In the genomic region with DNA sequence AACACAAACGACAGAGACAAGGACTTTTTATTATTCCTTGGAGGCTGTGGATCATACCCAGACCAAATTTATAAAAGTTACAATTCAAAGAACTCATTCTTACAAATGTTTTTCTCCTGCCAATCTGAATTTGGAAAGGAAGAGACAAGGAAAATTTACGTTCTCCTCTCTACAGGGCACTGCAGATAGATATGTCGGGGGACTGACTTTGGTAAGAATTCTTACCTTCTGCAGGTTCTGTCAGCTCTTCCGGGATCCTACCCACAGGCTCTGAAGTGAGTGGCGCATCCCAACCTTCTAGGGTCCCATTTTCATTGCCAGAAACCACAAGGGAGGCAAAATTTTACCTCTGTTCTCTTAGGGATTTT, we compare ENCODE assay signal across 9 cellular contexts. TPM values are rescaled to one million over a fixed set of nuclear protein-coding genes. Genes with fewer than 3 reads are reported as not detected.
A peak's percentile ranks its signal among the peaks of the same experiment; 100 is the strongest.
DNase-seq lines count a peak whose midpoint lies in the region; ATAC-seq, FAIRE-seq and TF ChIP-seq lines count a peak whose summit lies in the region.
"Had no signal": no experiment of that assay in that cellular context is flagged by ENCODE, and none has a peak within 500 bp of the region (broad histone marks: within the 10 kb centered on the region; RNA-seq: fewer than 3 reads in every experiment).

No MANE protein-coding gene starts in this region.

- no peak overlapping the region for H2BK20ac ChIP-seq in IMR-90 (ENCODE audit: low read depth, low read length)

- H3K4me1 Mint-ChIP-seq in CD4-positive, alpha-beta memory T cell, result peaks cover 35 to 66% (median 47%) of the 10 kb centered on the region in 4 donors
- H3K4me1 Mint-ChIP-seq in endothelial cell (ENCODE audit: unreplicated experiment), result peaks cover 18% of the 10 kb centered on the region

- no peaks in the 10 kb centered on the region for H3K27me3 ChIP-seq in CD4-positive, alpha-beta memory T cell (ENCODE audit: insufficient read depth, low read length)
- H3K27me3 ChIP-seq in IMR-90 (ENCODE audit: control insufficient read depth, insufficient read depth, low read length), result no peaks in the 10 kb centered on the region; the same call in 1 of the 2 replicates
- H3K27me3 ChIP-seq in GM12878 (replicated peaks in 1 of 2; ENCODE audit: control insufficient read depth in 2 of 2, insufficient read depth in 2 of 2, low read length in 1 of 2), result no peaks in the 10 kb centered on the region
- H3K27me3 ChIP-seq in neutrophil, result no peaks in the 10 kb centered on the region

- H3K18ac ChIP-seq in IMR-90 (ENCODE audit: low read depth, low read length), result no peak overlapping the region

- H3K4me1 ChIP-seq in CD4-positive, alpha-beta memory T cell (ENCODE audit: insufficient read depth, low read length), result peaks cover 45% of the 10 kb centered on the region
- H3K4me1 ChIP-seq in IMR-90 (ENCODE audit: control insufficient read depth, insufficient read depth, low read length), result no peaks in the 10 kb centered on the region
- peaks cover 19% of the 10 kb centered on the region for H3K4me1 ChIP-seq in GM12878 (ENCODE audit: control insufficient read depth, insufficient read depth, low read length)
- H3K4me1 ChIP-seq in neutrophil (ENCODE audit: control insufficient read depth in 1 of 2, insufficient read depth in 1 of 2, low read depth in 1 of 2, low read length in 1 of 2), result peaks cover 23 to 37% of the 10 kb centered on the region in 2 experiments

- H3K36me3 ChIP-seq in CD4-positive, alpha-beta memory T cell (ENCODE audit: insufficient read depth, low read length), result no peaks in the 10 kb centered on the region
- H3K36me3 ChIP-seq in IMR-90 (ENCODE audit: control insufficient read depth, insufficient read depth, low read length) (no peaks in the 10 kb centered on the region), GM12878 (ENCODE audit: control insufficient read depth in 2 of 2, insufficient read depth in 2 of 2, low read length in 1 of 2) (no peaks in the 10 kb centered on the region), neutrophil (no peaks in the 10 kb centered on the region)

- TF ChIP-seq RAD21 in IMR-90 (IDR thresholded peaks at IDR 0.05; ENCODE audit: low read length) (no peak), GM12878 (IDR thresholded peaks at IDR 0.05; ENCODE audit: insufficient read depth, low read depth, low read length) (no peak)

- H3K56ac ChIP-seq in IMR-90 (ENCODE audit: extremely low read depth, insufficient read depth, low read length), result no peak overlapping the region

- H4K20me1 ChIP-seq in IMR-90 (ENCODE audit: insufficient read depth, low read length), result no peaks in the 10 kb centered on the region
- no peaks in the 10 kb centered on the region for H4K20me1 ChIP-seq in GM12878 (ENCODE audit: control insufficient read depth, insufficient read depth)

- WGBS in IMR-90 (ENCODE audit: extremely low coverage in 2 of 2, insufficient read length in 1 of 2), 2 experiments, result no CpG with 5 or more reads among the region's 5 CpGs
- 2% methylated on average over 5 of the region's 5 CpGs for whole genome bisulfite sequencing in GM12878 (ENCODE audit: insufficient coverage, insufficient replicate concordance, low lambda C conversion rate, missing lambda C conversion rate)

- dilution Hi-C loops in IMR-90 (cut with HindIII; ENCODE audit: low sequenced_read_pairs, unreplicated experiment), result loop anchor here (25.0 kb wide), 2 partner anchors 227 to 352 kb away; partner anchors contain the start of gene SLC35G3

- H3K79me2 ChIP-seq in GM12878 (ENCODE audit: control insufficient read depth, insufficient read depth, low read length), result peaks cover 54% of the 10 kb centered on the region

- no peak overlapping the region for H3K14ac ChIP-seq in IMR-90 (replicated peaks; ENCODE audit: low read depth, low read length)

- H3K79me1 ChIP-seq in IMR-90 (ENCODE audit: low read depth in 1 of 2, low read length in 2 of 2), result no peaks in the 10 kb centered on the region

- CTCF ChIA-PET in CD4-positive, alpha-beta memory T cell (lab: Charles Lee; ENCODE audit: partially characterized antibody), result interaction anchor here (0.7 to 13.7 kb wide), 23 partner anchors 9 to 379 kb away, joined by 3 to 270 read pairs (median 4); partner anchors contain the start of genes PEX12 and SLFN5
- CTCF ChIA-PET in IMR-90 (lab: Yijun Ruan, JAX), result interaction anchor here (0.7 to 3.8 kb wide), 8 partner anchors 26 to 372 kb away, joined by 3 to 18 read pairs (median 3); no protein-coding TSS in a partner anchor
- CTCF ChIA-PET in GM12878 (lab: Yijun Ruan, JAX), result interaction anchor here (0.6 to 16.4 kb wide), 24 partner anchors 8 to 457 kb away, joined by 3 to 321 read pairs (median 4); partner anchors contain the start of genes PEX12, SLFN11, SLFN13 and SLFN14

- H3K4me2 ChIP-seq in IMR-90 (ENCODE audit: low read depth, low read length), result no peak overlapping the region
- H3K4me2 ChIP-seq in GM12878 (ENCODE audit: control insufficient read depth, insufficient read depth), result peak overlapping the region; percentile 85

- no peak overlapping the region for H2BK120ac ChIP-seq in IMR-90 (ENCODE audit: low read depth, low read length)

- TF ChIP-seq POLR2A in IMR-90 (IDR thresholded peaks at IDR 0.05; ENCODE audit: low read depth, low read length) (no peak), GM12878 (IDR thresholded peaks at IDR 0.05; ENCODE audit: low read depth, low read length) (no peak), GM12891 (IDR thresholded peaks at IDR 0.05; ENCODE audit: low read depth, low read length) (no peak)

- H2BK5ac ChIP-seq in IMR-90 (ENCODE audit: low read depth, low read length, poor library complexity, severe bottlenecking), result no peak overlapping the region

- no peaks in the 10 kb centered on the region for H3K27me3 Mint-ChIP-seq in CD4-positive, alpha-beta memory T cell
- no peaks in the 10 kb centered on the region for H3K27me3 Mint-ChIP-seq in endothelial cell (ENCODE audit: unreplicated experiment)

- no peak for TF ChIP-seq CTCF in IMR-90 (conservative IDR thresholded peaks at IDR 0.05; ENCODE audit: low read depth, low read length)
- no peak for TF ChIP-seq CTCF in GM12878 (IDR thresholded peaks at IDR 0.05 in 2 of 3, conservative IDR thresholded peaks at IDR 0.05 in 1 of 3; ENCODE audit: control insufficient read depth in 2 of 3, extremely low read depth in 1 of 3, insufficient read depth in 1 of 3, low read depth in 3 of 3, low read length in 3 of 3)
- TF ChIP-seq CTCF in neutrophil (IDR thresholded peaks at IDR 0.05), result no peak
- no peak for TF ChIP-seq CTCF in endothelial cell (IDR thresholded peaks at IDR 0.05; ENCODE audit: unreplicated experiment)

- no peak overlapping the region for H2AK9ac ChIP-seq in IMR-90 (replicated peaks; ENCODE audit: low read depth, low read length, poor library complexity)

- H3K9ac ChIP-seq in IMR-90 (ENCODE audit: low read depth, low read length), result no peak overlapping the region
- H3K9ac ChIP-seq in GM12878 (ENCODE audit: control insufficient read depth, insufficient read depth, low read length), result peak overlapping the region; percentile 80

- ATAC-seq in IMR-90 (ENCODE audit: low read depth) (no peak), GM12878 (no peak)

- H3K27ac ChIP-seq in CD4-positive, alpha-beta memory T cell (ENCODE audit: low read depth, low read length), result peak overlapping the region; percentile 74
- no peak overlapping the region for H3K27ac ChIP-seq in IMR-90 (ENCODE audit: insufficient read depth, low read length)
- H3K27ac ChIP-seq in GM12878 (ENCODE audit: control insufficient read depth, insufficient read depth), result peak overlapping the region; percentile 92
- peak overlapping the region; percentile 97 for H3K27ac ChIP-seq in neutrophil

- no peak overlapping the region for H3K23ac ChIP-seq in IMR-90 (ENCODE audit: low read depth, low read length)

- no peaks in the 10 kb centered on the region for H3K9me1 ChIP-seq in IMR-90 (ENCODE audit: insufficient read depth, low read length)

- RAD21 ChIA-PET in GM12878 (lab: Charles Lee; ENCODE audit: unreplicated experiment), result interaction anchor here (0.7 to 8.2 kb wide), 7 partner anchors 39 to 399 kb away, joined by 3 to 171 read pairs (median 11); partner anchors contain the start of genes PEX12, SLFN11, SLFN13 and TAF15

- H3K4me3 ChIP-seq in CD4-positive, alpha-beta memory T cell (ENCODE audit: low read length in 2 of 2), result peak overlapping the region; percentile 32 to 79
- H3K4me3 ChIP-seq in IMR-90 (ENCODE audit: insufficient read depth, low read depth, low read length) (no peak overlapping the region), GM12878 (peak overlapping the region; percentile 84), neutrophil (ENCODE audit: low read depth in 1 of 2, low read length in 1 of 2) (peak overlapping the region; percentile 30 to 63)

- H2BK15ac ChIP-seq in IMR-90 (ENCODE audit: low read depth, low read length), result no peak overlapping the region

- no peak overlapping the region for H4K5ac ChIP-seq in IMR-90 (ENCODE audit: low read depth, low read length)

- no peak overlapping the region for H3K4ac ChIP-seq in IMR-90 (ENCODE audit: low read depth, low read length)

- no TSS peak for BruUV-seq in IMR-90 (replicated peaks; lab: Mats Ljungman, UMichigan)
- TSS peak; percentile 41 for BruUV-seq in GM12878 (replicated peaks; lab: Mats Ljungman, UMichigan)

- no peak for TF ChIP-seq EP300 in GM12878 (IDR thresholded peaks at IDR 0.05; ENCODE audit: borderline replicate concordance in 1 of 2, control insufficient read depth in 1 of 2, low read depth in 2 of 2, low read length in 2 of 2)

- peak overlapping the region; percentile 80 to 96 (median 95) for H3K27ac Mint-ChIP-seq in CD4-positive, alpha-beta memory T cell
- no peak overlapping the region for H3K27ac Mint-ChIP-seq in endothelial cell (ENCODE audit: unreplicated experiment)

- H4K8ac ChIP-seq in IMR-90 (ENCODE audit: low read depth in 2 of 2, low read length in 2 of 2), result no peak overlapping the region

- SMC1A ChIA-PET in GM12878 (lab: Charles Lee; ENCODE audit: uncharacterized antibody, unreplicated experiment), result interaction anchor here (0.7 to 12.6 kb wide), 10 partner anchors 39 to 368 kb away, joined by 3 to 251 read pairs (median 6); partner anchors contain the start of genes AP2B1, PEX12, SLFN11 and SLFN12

- DNase-seq in CD4-positive, alpha-beta memory T cell, result no peak
- DNase-seq in IMR-90 (no peak), GM12878 (ENCODE audit: low read depth, low spot score) (no peak), NCI-H187 treated with DMSO at 0.1 percent for 48 hours (lab: John Stamatoyannopoulos, UW) (no peak), NCI-H2081 (lab: John Stamatoyannopoulos, UW) (no peak), endothelial cell (ENCODE audit: low spot score) (no peak), GM12891 (ENCODE audit: insufficient read length, low spot score) (no peak)

- H2AFZ ChIP-seq in IMR-90 (replicated peaks; ENCODE audit: low read length, poor library complexity) (peak overlapping the region; percentile 60), GM12878 (ENCODE audit: control insufficient read depth, low read depth, low read length) (peak overlapping the region; percentile 61)

- peaks cover 9 to 12% of the 10 kb centered on the region in 2 donors for H3K36me3 Mint-ChIP-seq in CD4-positive, alpha-beta memory T cell
- no peaks in the 10 kb centered on the region for H3K36me3 Mint-ChIP-seq in endothelial cell (ENCODE audit: low read depth, unreplicated experiment)

- H3K9me3 Mint-ChIP-seq in CD4-positive, alpha-beta memory T cell, result no peaks in the 10 kb centered on the region
- H3K9me3 Mint-ChIP-seq in endothelial cell (ENCODE audit: unreplicated experiment), result no peaks in the 10 kb centered on the region

- no peak overlapping the region for H2AK5ac ChIP-seq in IMR-90 (ENCODE audit: low read depth, low read length)

- POLR2A ChIA-PET in CD4-positive, alpha-beta memory T cell (lab: Charles Lee; ENCODE audit: partially characterized antibody), result interaction anchor here (0.6 to 13.6 kb wide), 27 partner anchors 15 to 517 kb away, joined by 3 to 316 read pairs (median 4); partner anchors contain the start of genes PEX12, SLFN11, SLFN13 and SLFN5
- POLR2A ChIA-PET in IMR-90 (lab: Charles Lee; ENCODE audit: unreplicated experiment), result interaction anchor here (0.6 to 0.9 kb wide), 3 partner anchors 46 to 297 kb away, joined by 3 to 5 read pairs (median 3); partner anchors contain the start of gene SLFN5
- POLR2A ChIA-PET in GM12878 (lab: Charles Lee), result interaction anchor here (0.6 to 1.0 kb wide), 6 partner anchors 86 to 1856 kb away, joined by 3 to 5 read pairs (median 3); partner anchors contain the start of gene SLFN13

- H3K9me3 ChIP-seq in CD4-positive, alpha-beta memory T cell (ENCODE audit: control insufficient read depth in 1 of 2, low read length in 2 of 2), result no peaks in the 10 kb centered on the region
- H3K9me3 ChIP-seq in IMR-90 (ENCODE audit: control insufficient read depth, insufficient read depth, low read length) (no peaks in the 10 kb centered on the region), GM12878 (replicated peaks; ENCODE audit: control insufficient read depth, insufficient read depth, low read length) (no peaks in the 10 kb centered on the region), neutrophil (no peaks in the 10 kb centered on the region)

- FAIRE-seq in GM12878 (lab: Jason Lieb, UNC) (no peak), GM12891 (lab: Jason Lieb, UNC) (no peak)

- in situ Hi-C loops in IMR-90 (cut with MboI; ENCODE audit: low sequenced_read_pairs), result loop anchor here (5.0 to 25.0 kb wide), 3 partner anchors 227 to 1127 kb away; no protein-coding TSS in a partner anchor
- in situ Hi-C loops in GM12878 (cut with MboI), result loop anchor here (5.0 kb wide), 3 partner anchors 167 to 372 kb away; partner anchors contain the start of gene SLFN11

- no peak overlapping the region for H4K91ac ChIP-seq in IMR-90 (ENCODE audit: insufficient read depth, low read depth, low read length)

- intact Hi-C loops in CD4-positive, alpha-beta memory T cell (cut with micrococcal nuclease), result loop anchor here (1.0 to 5.0 kb wide), 7 partner anchors 39 to 368 kb away; partner anchors contain the start of genes PEX12 and SLFN11
- intact Hi-C loops in IMR-90 (cut with micrococcal nuclease) (loop anchor here (1.0 to 10.0 kb wide), 7 partner anchors 107 to 1119 kb away; partner anchors contain the start of genes SLFN12 and SLFN5), GM12878 (cut with micrococcal nuclease; ENCODE audit: unreplicated experiment) (loop anchor here (1.0 to 10.0 kb wide), 5 partner anchors 107 to 395 kb away; partner anchors contain the start of genes NLE1, SLFN12, SLFN5 and UNC45B)

- H3K4me3 Mint-ChIP-seq in CD4-positive, alpha-beta memory T cell, result peak overlapping the region; percentile 83 to 98 (median 90)
- no peak overlapping the region for H3K4me3 Mint-ChIP-seq in endothelial cell (ENCODE audit: unreplicated experiment)

RNA-seq across cellular contexts. Expression of gene SLFN12L, which starts 2.2 kb away (rescaled TPM):
- 10 to 100 TPM; 75.4 to 78.8 TPM for total RNA-seq in CD4-positive, alpha-beta memory T cell
- 10 to 100 TPM; 13.4 to 23.0 TPM for polyA plus RNA-seq in CD4-positive, alpha-beta memory T cell
- under 0.01 and 0.18 TPM in 2 replicates for total RNA-seq in IMR-90 (2012; rRNA removed)
- polyA plus RNA-seq in IMR-90 (2012; rRNA removed), result 0.04 TPM in 1 of 2 replicates, not detected in the other
- not detected in 2 replicates for polyA plus RNA-seq in IMR-90 (2012; cell fraction: cytosol; rRNA removed)
- 0.06 TPM in 1 of 2 replicates, not detected in the other for polyA plus RNA-seq in IMR-90 (2012; cell fraction: nucleus; rRNA removed; ENCODE audit: low replicate concordance)
- 39.1 and 45.9 TPM in 2 replicates for total RNA-seq in GM12878 (2013; cell fraction: nucleolus; rRNA removed)
- 12.0 and 15.6 TPM in 2 replicates for total RNA-seq in GM12878 (2014; rRNA removed)
- total RNA-seq in GM12878 (2014; rRNA removed; fragmentation: Illumina TruSeq; extraction: Trizol), result 15.2 and 16.6 TPM in 2 replicates
- total RNA-seq in GM12878 (2021), result 10.4 and 11.9 TPM in 2 replicates
- polyA plus RNA-seq in GM12878 (2011; ENCODE audit: low read depth), result 3.4 TPM
- 21.3 and 28.3 TPM in 2 replicates for polyA plus RNA-seq in GM12878 (2011; rRNA removed)
- 11.8 and 12.2 TPM in 2 replicates for polyA plus RNA-seq in GM12878 (2011; cell fraction: cytosol; rRNA removed)
- polyA plus RNA-seq in GM12878 (2011; cell fraction: nucleus; rRNA removed), result 28.7 and 34.1 TPM in 2 replicates
- polyA plus RNA-seq in GM12878 (2012), result 3.9 and 5.5 TPM in 2 replicates
- 8.3 and 8.8 TPM in 2 replicates for polyA plus RNA-seq in GM12878 (2014; fragmentation: Illumina TruSeq; extraction: Trizol)
- 1 to 10 TPM; 1.0 to 2.5 TPM for polyA plus RNA-seq in GM12878 (2014; fragmentation: Nextera tagmentation; extraction: Ambion mirVana)
- 9.2 and 11.8 TPM in 2 replicates for polyA plus RNA-seq in GM12878 (2014; rRNA removed)
- 1 to 10 TPM; 4.8 to 4.9 TPM for polyA plus RNA-seq in GM12878 (2016; fragmentation: Nextera tagmentation; extraction: Ambion mirVana)
- polyA minus RNA-seq in GM12878 (2011; rRNA and poly(A)+ RNA removed), result 49.7 and 52.6 TPM in 2 replicates
- polyA minus RNA-seq in GM12878 (2011; cell fraction: cytosol; rRNA and poly(A)+ RNA removed), result 13.9 and 18.2 TPM in 2 replicates
- 41.8 and 59.0 TPM in 2 replicates for polyA minus RNA-seq in GM12878 (2011; cell fraction: nucleus; rRNA and poly(A)+ RNA removed)
- total RNA-seq in endothelial cell (ENCODE audit: unreplicated experiment), result not detected
- 0.44 TPM for polyA plus RNA-seq in GM12891 (2012; ENCODE audit: low read depth, missing spikeins)
- total RNA-seq: SK-MEL-5 had no signal

RNA-seq across cellular contexts. Expression of gene SLFN14, which starts 21.0 kb away (rescaled TPM):
- not detected for total RNA-seq in CD4-positive, alpha-beta memory T cell
- polyA plus RNA-seq in CD4-positive, alpha-beta memory T cell, result under 1 TPM in 1 of 2 donors, not detected in 1; 0.18 TPM
- not detected in 2 replicates for total RNA-seq in IMR-90 (2012; rRNA removed)
- polyA plus RNA-seq in IMR-90 (2012; rRNA removed), result not detected in 2 replicates
- polyA plus RNA-seq in IMR-90 (2012; cell fraction: cytosol; rRNA removed), result not detected in 2 replicates
- not detected in 2 replicates for polyA plus RNA-seq in IMR-90 (2012; cell fraction: nucleus; rRNA removed; ENCODE audit: low replicate concordance)
- not detected in 2 replicates for total RNA-seq in GM12878 (2013; cell fraction: nucleolus; rRNA removed)
- 0.06 TPM in 1 of 2 replicates, not detected in the other for total RNA-seq in GM12878 (2014; rRNA removed)
- total RNA-seq in GM12878 (2014; rRNA removed; fragmentation: Illumina TruSeq; extraction: Trizol), result not detected in 2 replicates
- total RNA-seq in GM12878 (2021), result not detected in 2 replicates
- polyA plus RNA-seq in GM12878 (2011; ENCODE audit: low read depth), result 0.50 TPM
- polyA plus RNA-seq in GM12878 (2011; rRNA removed), result not detected in 2 replicates
- polyA plus RNA-seq in GM12878 (2011; cell fraction: cytosol; rRNA removed), result not detected in 2 replicates
- not detected in 2 replicates for polyA plus RNA-seq in GM12878 (2011; cell fraction: nucleus; rRNA removed)
- polyA plus RNA-seq in GM12878 (2012), result 0.38 and 0.51 TPM in 2 replicates
- polyA plus RNA-seq in GM12878 (2014; fragmentation: Illumina TruSeq; extraction: Trizol), result 0.05 TPM in 1 of 2 replicates, not detected in the other
- under 1 TPM; 0.06 to 0.11 TPM for polyA plus RNA-seq in GM12878 (2014; fragmentation: Nextera tagmentation; extraction: Ambion mirVana)
- not detected in 2 replicates for polyA plus RNA-seq in GM12878 (2014; rRNA removed)
- polyA plus RNA-seq in GM12878 (2016; fragmentation: Nextera tagmentation; extraction: Ambion mirVana), result not detected
- polyA minus RNA-seq in GM12878 (2011; rRNA and poly(A)+ RNA removed), result not detected in 2 replicates
- polyA minus RNA-seq in GM12878 (2011; cell fraction: cytosol; rRNA and poly(A)+ RNA removed), result not detected in 2 replicates
- not detected in 2 replicates for polyA minus RNA-seq in GM12878 (2011; cell fraction: nucleus; rRNA and poly(A)+ RNA removed)
- 0.95 TPM for total RNA-seq in endothelial cell (ENCODE audit: unreplicated experiment)
- 0.05 TPM for polyA plus RNA-seq in GM12891 (2012; ENCODE audit: low read depth, missing spikeins)
- total RNA-seq: SK-MEL-5 had no signal

RNA-seq across cellular contexts. Expression of gene PEX12, which starts 38.7 kb away (rescaled TPM):
- 1 to 10 TPM; 8.2 to 8.5 TPM for total RNA-seq in CD4-positive, alpha-beta memory T cell
- 1 to 10 TPM; 1.3 to 2.8 TPM for polyA plus RNA-seq in CD4-positive, alpha-beta memory T cell
- total RNA-seq in IMR-90 (2012; rRNA removed) (6.7 and 7.9 TPM in 2 replicates), GM12878 (2014; rRNA removed) (4.5 and 6.8 TPM in 2 replicates), GM12878 (2014; rRNA removed; fragmentation: Illumina TruSeq; extraction: Trizol) (4.4 and 4.5 TPM in 2 replicates), GM12878 (2021) (4.7 and 4.9 TPM in 2 replicates), endothelial cell (ENCODE audit: unreplicated experiment) (4.4 TPM)
- polyA plus RNA-seq in IMR-90 (2012; rRNA removed) (4.5 and 4.6 TPM in 2 replicates), GM12878 (2011; rRNA removed) (14.0 and 15.8 TPM in 2 replicates), GM12878 (2014; fragmentation: Illumina TruSeq; extraction: Trizol) (5.4 and 5.9 TPM in 2 replicates), GM12878 (2014; fragmentation: Nextera tagmentation; extraction: Ambion mirVana) (1 to 10 TPM; 2.9 TPM), GM12878 (2014; rRNA removed) (3.5 TPM in 2 replicates), GM12878 (2016; fragmentation: Nextera tagmentation; extraction: Ambion mirVana) (1 to 10 TPM; 5.0 TPM)
- polyA plus RNA-seq in IMR-90 (2012; cell fraction: cytosol; rRNA removed), result 1.8 and 3.7 TPM in 2 replicates
- polyA plus RNA-seq in IMR-90 (2012; cell fraction: nucleus; rRNA removed; ENCODE audit: low replicate concordance), result 0.75 and 1.7 TPM in 2 replicates
- total RNA-seq in GM12878 (2013; cell fraction: nucleolus; rRNA removed), result 8.1 and 9.1 TPM in 2 replicates
- polyA plus RNA-seq in GM12878 (2011; ENCODE audit: low read depth), result 2.2 TPM
- polyA plus RNA-seq in GM12878 (2011; cell fraction: cytosol; rRNA removed), result 13.4 and 15.3 TPM in 2 replicates
- polyA plus RNA-seq in GM12878 (2011; cell fraction: nucleus; rRNA removed), result 8.4 and 10.5 TPM in 2 replicates
- 3.3 and 4.5 TPM in 2 replicates for polyA plus RNA-seq in GM12878 (2012)
- 16.8 and 18.8 TPM in 2 replicates for polyA minus RNA-seq in GM12878 (2011; rRNA and poly(A)+ RNA removed)
- 4.3 and 5.2 TPM in 2 replicates for polyA minus RNA-seq in GM12878 (2011; cell fraction: cytosol; rRNA and poly(A)+ RNA removed)
- polyA minus RNA-seq in GM12878 (2011; cell fraction: nucleus; rRNA and poly(A)+ RNA removed), result 7.6 and 8.2 TPM in 2 replicates
- 2.7 TPM for polyA plus RNA-seq in GM12891 (2012; ENCODE audit: low read depth, missing spikeins)

RNA-seq across cellular contexts. Expression of gene AP2B1, which starts 47.5 kb away (rescaled TPM):
- 100 to 1,000 TPM; 160 to 165 TPM for total RNA-seq in CD4-positive, alpha-beta memory T cell
- polyA plus RNA-seq in CD4-positive, alpha-beta memory T cell, result 10 to 100 TPM; 54.1 to 75.4 TPM
- 95.3 and 125 TPM in 2 replicates for total RNA-seq in IMR-90 (2012; rRNA removed)
- polyA plus RNA-seq in IMR-90 (2012; rRNA removed), result 96.5 and 102 TPM in 2 replicates
- 40.5 and 46.9 TPM in 2 replicates for polyA plus RNA-seq in IMR-90 (2012; cell fraction: cytosol; rRNA removed)
- polyA plus RNA-seq in IMR-90 (2012; cell fraction: nucleus; rRNA removed; ENCODE audit: low replicate concordance), result 19.8 and 78.9 TPM in 2 replicates
- total RNA-seq in GM12878 (2013; cell fraction: nucleolus; rRNA removed), result 67.6 and 74.3 TPM in 2 replicates
- 53.1 and 55.7 TPM in 2 replicates for total RNA-seq in GM12878 (2014; rRNA removed)
- total RNA-seq in GM12878 (2014; rRNA removed; fragmentation: Illumina TruSeq; extraction: Trizol), result 44.5 and 45.0 TPM in 2 replicates
- 112 and 115 TPM in 2 replicates for total RNA-seq in GM12878 (2021)
- 44.6 TPM for polyA plus RNA-seq in GM12878 (2011; ENCODE audit: low read depth)
- 97.9 and 103 TPM in 2 replicates for polyA plus RNA-seq in GM12878 (2011; rRNA removed)
- polyA plus RNA-seq in GM12878 (2011; cell fraction: cytosol; rRNA removed), result 82.4 and 94.8 TPM in 2 replicates
- 57.4 and 67.2 TPM in 2 replicates for polyA plus RNA-seq in GM12878 (2011; cell fraction: nucleus; rRNA removed)
- 45.5 and 55.5 TPM in 2 replicates for polyA plus RNA-seq in GM12878 (2012)
- 83.0 and 98.2 TPM in 2 replicates for polyA plus RNA-seq in GM12878 (2014; fragmentation: Illumina TruSeq; extraction: Trizol)
- 10 to 100 TPM; 18.6 to 24.3 TPM for polyA plus RNA-seq in GM12878 (2014; fragmentation: Nextera tagmentation; extraction: Ambion mirVana)
- polyA plus RNA-seq in GM12878 (2014; rRNA removed), result 46.4 and 53.0 TPM in 2 replicates
- polyA plus RNA-seq in GM12878 (2016; fragmentation: Nextera tagmentation; extraction: Ambion mirVana), result 10 to 100 TPM; 54.7 to 57.5 TPM
- polyA minus RNA-seq in GM12878 (2011; rRNA and poly(A)+ RNA removed), result 146 and 165 TPM in 2 replicates
- polyA minus RNA-seq in GM12878 (2011; cell fraction: cytosol; rRNA and poly(A)+ RNA removed), result 43.3 and 55.2 TPM in 2 replicates
- polyA minus RNA-seq in GM12878 (2011; cell fraction: nucleus; rRNA and poly(A)+ RNA removed), result 42.2 and 49.5 TPM in 2 replicates
- total RNA-seq in endothelial cell (ENCODE audit: unreplicated experiment), result 330 TPM
- polyA plus RNA-seq in GM12891 (2012; ENCODE audit: low read depth, missing spikeins), result 47.0 TPM
